Comparison of ENCODE assay signal across 20 cellular contexts in genomic region chr20:10686356-10687169, GRCh38. TPM values are rescaled to one million over a fixed set of nuclear protein-coding genes. Genes with fewer than 3 reads are reported as not detected.
A peak's percentile ranks its signal among the peaks of the same experiment; 100 is the strongest.
DNase-seq lines count a peak whose midpoint lies in the region; ATAC-seq, FAIRE-seq and TF ChIP-seq lines count a peak whose summit lies in the region.
"Had no signal": no experiment of that assay in that cellular context is flagged by ENCODE, and none has a peak within 500 bp of the region (broad histone marks: within the 10 kb centered on the region; RNA-seq: fewer than 3 reads in every experiment).

No MANE protein-coding gene starts in this region.

- H3K23ac ChIP-seq in H9 (ENCODE audit: insufficient read length, low read depth, low read length): no peak overlapping the region

- no peaks in the 10 kb centered on the region for H3K27me3 Mint-ChIP-seq in H9 (ENCODE audit: low read depth)
- peaks cover 10% of the 10 kb centered on the region for H3K27me3 Mint-ChIP-seq in activated CD4-positive, alpha-beta T cell treated with anti-CD3 and anti-CD28 coated beads, Interleukin-2, amount 10 ng/mL, durations not matched to agents 7 days and 5 days

- intact Hi-C loops in K562 (cut with micrococcal nuclease): no loop called here
- intact Hi-C loops in OCI-LY7 (cut with micrococcal nuclease; ENCODE audit: unreplicated experiment): no loop called here

- H4K91ac ChIP-seq in H9 (ENCODE audit: insufficient read length, low read depth, low read length): no peak overlapping the region

- H4K20me1 ChIP-seq in H9 (ENCODE audit: control insufficient read depth, insufficient read depth, insufficient read length): no peaks in the 10 kb centered on the region
- no peaks in the 10 kb centered on the region for H4K20me1 ChIP-seq in K562 (replicated peaks; ENCODE audit: control insufficient read depth, insufficient read depth, low read length)
- H4K20me1 ChIP-seq in OCI-LY7 (ENCODE audit: insufficient read depth, low read length): no peaks in the 10 kb centered on the region

- H3K4me3 ChIP-seq in K562 (no peak overlapping the region), OCI-LY7 (ENCODE audit: low read depth, low read length, poor library complexity, severe bottlenecking) (no peak overlapping the region)

- H2BK5ac ChIP-seq in H9 (ENCODE audit: insufficient read length, low read length): no peak overlapping the region

- H3K23me2 ChIP-seq in H9 (ENCODE audit: insufficient read length, low read depth, low read length, poor library complexity, severe bottlenecking): no peaks in the 10 kb centered on the region

- H2BK15ac ChIP-seq in H9 (ENCODE audit: low read depth, low read length): no peak overlapping the region

- H3K4me3 Mint-ChIP-seq in H9: no peak overlapping the region; a peak in 1 of 5 replicates
- H3K4me3 Mint-ChIP-seq in activated CD4-positive, alpha-beta T cell treated with anti-CD3 and anti-CD28 coated beads, Interleukin-2, amount 10 ng/mL, durations not matched to agents 7 days and 5 days: no peak overlapping the region

- no peaks in the 10 kb centered on the region for H3K36me3 Mint-ChIP-seq in H9 (ENCODE audit: insufficient read depth in 1 of 3, low read depth in 3 of 3)
- H3K36me3 Mint-ChIP-seq in activated CD4-positive, alpha-beta T cell treated with anti-CD3 and anti-CD28 coated beads, Interleukin-2, amount 10 ng/mL, durations not matched to agents 7 days and 5 days (ENCODE audit: low read depth): no peaks in the 10 kb centered on the region

- no peak overlapping the region for H2BK12ac ChIP-seq in H9 (ENCODE audit: insufficient read length, low read depth, low read length)

- no peak for DNase-seq in H9
- no peak for DNase-seq in K562 (ENCODE audit: extremely low read depth in 1 of 4, low spot score in 3 of 4)
- DNase-seq in kidney tubule cell (ENCODE audit: low spot score): peak; percentile 49
- DNase-seq in renal cortical epithelial cell (ENCODE audit: low read depth): peak; percentile 23
- no peak for DNase-seq in activated CD4-positive, alpha-beta T cell treated with anti-CD3 and anti-CD28 coated beads, Interleukin-2, amount 10 ng/mL, durations not matched to agents 7 days and 5 days
- DNase-seq in OCI-LY7 (ENCODE audit: low spot score): no peak
- no peak for DNase-seq in NCI-H187 treated with DMSO at 0.1 percent for 48 hours (lab: John Stamatoyannopoulos, UW)
- DNase-seq: ACHN, AML-193, COR-L47, DMS153, GDM1, NCI-H1417 treated with DMSO at 0.1 percent for 48 hours, NCI-H1930, NCI-H446, OCI-M1, Right ventricle myocardium superior, SW 1271 had no signal

- TF ChIP-seq RAD21 in K562 (CRISPR knock-in tag; conservative IDR thresholded peaks at IDR 0.05 in 1 of 2, IDR thresholded peaks at IDR 0.05 in 1 of 2): no peak

- CTCF ChIA-PET in K562 (lab: Yijun Ruan, JAX; ENCODE audit: low intra/inter-chr PET ratio) (no interaction called here), OCI-LY7 (lab: Charles Lee; ENCODE audit: unreplicated experiment) (no interaction called here)
- CTCF ChIA-PET in activated CD4-positive, alpha-beta T cell treated with anti-CD3 and anti-CD28 coated beads, Interleukin-2, amount 10 ng/mL, durations not matched to agents 7 days and 5 days (lab: Charles Lee): interaction anchor here (0.9 kb wide), 1 partner anchor 24 kb away, joined by 3 read pairs; no protein-coding TSS in a partner anchor

- H3K27ac ChIP-seq in H9 (ENCODE audit: insufficient read length, low read depth, low read length) (no peak overlapping the region), K562 (ENCODE audit: extremely low read depth, low read depth, low read length) (no peak overlapping the region), OCI-LY7 (ENCODE audit: low read depth, low read length, poor library complexity, severe bottlenecking) (no peak overlapping the region)
- H3K27ac ChIP-seq: HL-60 had no signal

- H3K36me3 ChIP-seq in K562 (ENCODE audit: control insufficient read depth, insufficient read depth, low read length) (no peaks in the 10 kb centered on the region), OCI-LY7 (ENCODE audit: insufficient read depth, low read length) (no peaks in the 10 kb centered on the region)

- H2BK20ac ChIP-seq in H9 (ENCODE audit: low read depth, low read length, poor library complexity, severe bottlenecking): no peak overlapping the region

- no peak overlapping the region for H3K4ac ChIP-seq in H9 (ENCODE audit: low read depth, low read length)

- H3K4me1 ChIP-seq in H9 (ENCODE audit: insufficient read depth, low read length): no peaks in the 10 kb centered on the region
- no peaks in the 10 kb centered on the region for H3K4me1 ChIP-seq in K562 (replicated peaks in 1 of 2; ENCODE audit: control insufficient read depth in 2 of 2, insufficient read depth in 2 of 2, low read length in 2 of 2)
- no peaks in the 10 kb centered on the region for H3K4me1 ChIP-seq in OCI-LY7 (ENCODE audit: insufficient read depth, low read length, poor library complexity, severe bottlenecking)

- H4K8ac ChIP-seq in H9 (replicated peaks; ENCODE audit: insufficient read length, low read depth, low read length): no peak overlapping the region

- no peaks in the 10 kb centered on the region for H3K9me3 Mint-ChIP-seq in H9
- no peaks in the 10 kb centered on the region for H3K9me3 Mint-ChIP-seq in activated CD4-positive, alpha-beta T cell treated with anti-CD3 and anti-CD28 coated beads, Interleukin-2, amount 10 ng/mL, durations not matched to agents 7 days and 5 days

- no peak for FAIRE-seq in K562 (lab: Jason Lieb, UNC)

- no peak overlapping the region for H3T11ph ChIP-seq in H9 (ENCODE audit: low read length)

- no peak overlapping the region for H3K9ac ChIP-seq in H9 (ENCODE audit: extremely low read depth, insufficient read length, low read length)
- no peak overlapping the region for H3K9ac ChIP-seq in K562 (ENCODE audit: insufficient read depth in 1 of 2, low read depth in 2 of 2, low read length in 2 of 2)

- no peak overlapping the region for H3K56ac ChIP-seq in H9 (ENCODE audit: insufficient read length, low read depth, low read length)

- H3K4me2 ChIP-seq in H9 (ENCODE audit: insufficient read depth, insufficient read length, low read length) (no peak overlapping the region), K562 (ENCODE audit: insufficient read depth, low read length) (no peak overlapping the region), OCI-LY7 (ENCODE audit: low read length) (no peak overlapping the region)

- TF ChIP-seq CTCF in H9 (conservative IDR thresholded peaks at IDR 0.05) (0 out of 3 replicates have a peak, but pooled peaks have one; percentile 14), K562 (IDR thresholded peaks at IDR 0.05 in 2 of 3, conservative IDR thresholded peaks at IDR 0.05 in 1 of 3; ENCODE audit: insufficient read depth in 2 of 3, low read depth in 1 of 3, low read length in 3 of 3) (no peak), OCI-LY7 (conservative IDR thresholded peaks at IDR 0.05; ENCODE audit: low read length) (no peak)

- H2AK5ac ChIP-seq in H9 (ENCODE audit: insufficient read length, low read length): no peak overlapping the region

- H3K18ac ChIP-seq in H9 (ENCODE audit: insufficient read length, low read depth, low read length): no peak overlapping the region

- ATAC-seq in K562 (no peak), GM18870 (IDR thresholded peaks at IDR 0.05; ENCODE audit: unreplicated experiment) (no peak)

- H3K9me3 ChIP-seq in H9 (ENCODE audit: control insufficient read depth, low read depth, low read length) (no peaks in the 10 kb centered on the region), K562 (replicated peaks; ENCODE audit: control insufficient read depth, insufficient read depth, low read depth, low read length) (no peaks in the 10 kb centered on the region), OCI-LY7 (ENCODE audit: low read length) (no peaks in the 10 kb centered on the region)

- WGBS in H9 (ENCODE audit: extremely low coverage, insufficient read length, low lambda C conversion rate): no CpG with 5 or more reads among the region's 14 CpGs
- WGBS in K562 (ENCODE audit: insufficient coverage, low coverage, missing lambda C conversion rate): 0% methylated on average over 11 of the region's 14 CpGs

- no peak overlapping the region for H4K5ac ChIP-seq in H9 (ENCODE audit: insufficient read length, low read depth, low read length)

- H3K14ac ChIP-seq in H9 (ENCODE audit: insufficient read depth, low read length): no peak overlapping the region

- no peaks in the 10 kb centered on the region for H3K9me1 ChIP-seq in K562 (ENCODE audit: control insufficient read depth, insufficient read depth, low read length)

- POLR2A ChIA-PET in K562 (lab: Yijun Ruan, JAX) (interaction anchor here (0.7 to 1.0 kb wide), 3 partner anchors 10 to 1583 kb away, joined by 3 to 6 read pairs (median 3); no protein-coding TSS in a partner anchor), OCI-LY7 (lab: Charles Lee) (interaction anchor here (0.6 to 0.9 kb wide), 2 partner anchors 8 to 176 kb away, joined by 3 read pairs; no protein-coding TSS in a partner anchor)
- POLR2A ChIA-PET in activated CD4-positive, alpha-beta T cell treated with anti-CD3 and anti-CD28 coated beads, Interleukin-2, amount 10 ng/mL, durations not matched to agents 7 days and 5 days (lab: Charles Lee): no interaction called here

- H2AFZ ChIP-seq in H9 (ENCODE audit: low read length) (no peak overlapping the region), K562 (ENCODE audit: low read depth, low read length) (no peak overlapping the region), OCI-LY7 (ENCODE audit: low read length) (no peak overlapping the region)

- H3K27ac Mint-ChIP-seq in H9: no peak overlapping the region
- H3K27ac Mint-ChIP-seq in activated CD4-positive, alpha-beta T cell treated with anti-CD3 and anti-CD28 coated beads, Interleukin-2, amount 10 ng/mL, durations not matched to agents 7 days and 5 days: no peak overlapping the region

- H3K79me2 ChIP-seq in H9 (ENCODE audit: insufficient read depth, low read length): no peaks in the 10 kb centered on the region
- no peaks in the 10 kb centered on the region for H3K79me2 ChIP-seq in K562 (ENCODE audit: control insufficient read depth, insufficient read depth, low read length)
- no peaks in the 10 kb centered on the region for H3K79me2 ChIP-seq in OCI-LY7 (ENCODE audit: insufficient read depth, low read depth, low read length)

- BruUV-seq in K562 (replicated peaks; lab: Mats Ljungman, UMichigan) (no TSS peak), OCI-LY7 (replicated peaks; lab: Mats Ljungman, UMichigan) (no TSS peak)

- H3K4me1 Mint-ChIP-seq in H9: peaks cover 9 to 16% of the 10 kb centered on the region in 2 experiments
- no peaks in the 10 kb centered on the region for H3K4me1 Mint-ChIP-seq in activated CD4-positive, alpha-beta T cell treated with anti-CD3 and anti-CD28 coated beads, Interleukin-2, amount 10 ng/mL, durations not matched to agents 7 days and 5 days

- no peaks in the 10 kb centered on the region for H3K27me3 ChIP-seq in H9 (ENCODE audit: insufficient read depth, low read length)
- H3K27me3 ChIP-seq in K562 (ENCODE audit: control insufficient read depth in 2 of 2, insufficient read depth in 2 of 2, low read length in 2 of 2): no peaks in the 10 kb centered on the region; a peak in 1 of 5 replicates

- H3K79me1 ChIP-seq in H9 (ENCODE audit: insufficient read depth, low read depth, low read length, poor library complexity, severe bottlenecking): no peaks in the 10 kb centered on the region

- no peaks in the 10 kb centered on the region for H3K9me2 ChIP-seq in OCI-LY7 (ENCODE audit: insufficient read depth, low read length)

- TF ChIP-seq EP300 in K562 (IDR thresholded peaks at IDR 0.05; ENCODE audit: low read length): no peak

- in situ Hi-C loops in K562 (cut with MboI): no loop called here

- TF ChIP-seq POLR2A in K562 (conservative IDR thresholded peaks at IDR 0.05): no peak

- H2BK120ac ChIP-seq in H9 (ENCODE audit: low read depth, low read length, poor library complexity, severe bottlenecking): no peak overlapping the region

RNA-seq across cellular contexts. Expression of gene JAG1, which starts 12.8 kb away (rescaled TPM):
- total RNA-seq in H9 (2021): 54.0 and 58.1 TPM in 2 replicates
- total RNA-seq in K562 (2011; cell fraction: chromatin; rRNA removed; ENCODE audit: low replicate concordance): 0.62 and 1.1 TPM in 2 replicates
- total RNA-seq in K562 (2011; cell fraction: nucleolus; rRNA removed): 1.2 and 1.3 TPM in 2 replicates
- 0.23 and 0.44 TPM in 2 replicates for total RNA-seq in K562 (2011; cell fraction: nucleoplasm; rRNA removed)
- total RNA-seq in K562 (2014; rRNA removed): 0.09 and 0.94 TPM in 2 replicates
- 0.07 and 0.19 TPM in 2 replicates for total RNA-seq in K562 (2014; rRNA removed; fragmentation: Illumina TruSeq; extraction: Trizol)
- total RNA-seq in K562 (2015; rRNA removed; fragmentation: Illumina TruSeq; extraction: Trizol): 0.04 and 0.14 TPM in 2 replicates
- 0.36 and 0.40 TPM in 2 replicates for total RNA-seq in K562 (2021)
- 0.06 and 0.16 TPM in 2 replicates for polyA plus RNA-seq in K562 (2011; rRNA removed)
- polyA plus RNA-seq in K562 (2011; cell fraction: cytosol; rRNA removed): 0.03 and 0.09 TPM in 2 replicates
- polyA plus RNA-seq in K562 (2011; cell fraction: nucleus; rRNA removed): 0.51 and 0.91 TPM in 2 replicates
- polyA plus RNA-seq in K562 (2012): 0.09 and 0.24 TPM in 2 replicates
- 0.07 and 0.12 TPM in 2 replicates for polyA plus RNA-seq in K562 (2014; fragmentation: Illumina TruSeq; extraction: Trizol)
- under 1 TPM; 0.04 TPM for polyA plus RNA-seq in K562 (2014; fragmentation: Nextera tagmentation; extraction: Ambion mirVana)
- polyA plus RNA-seq in K562 (2014; rRNA removed): 0.11 and 0.12 TPM in 2 replicates
- 0.39 and 0.63 TPM in 2 replicates for polyA minus RNA-seq in K562 (2011; rRNA and poly(A)+ RNA removed)
- 0.46 and 0.57 TPM in 2 replicates for polyA minus RNA-seq in K562 (2011; cell fraction: cytosol; rRNA and poly(A)+ RNA removed)
- polyA minus RNA-seq in K562 (2011; cell fraction: nucleus; rRNA and poly(A)+ RNA removed): 0.13 and 1.2 TPM in 2 replicates
- 51.0 and 53.3 TPM in 2 replicates for total RNA-seq in renal cortical epithelial cell
- under 1 TPM in 1 of 2 experiments, not detected in 1; 0.15 TPM for total RNA-seq in activated CD4-positive, alpha-beta T cell treated with anti-CD3 and anti-CD28 coated beads, Interleukin-2, amount 10 ng/mL, durations not matched to agents 7 days and 5 days
- 0.28 and 0.32 TPM in 2 replicates for total RNA-seq in OCI-LY7 (2014; rRNA removed; shearing (Covaris generic))
- total RNA-seq in OCI-LY7 (2022): 0.67 and 1.7 TPM in 2 replicates

Comparison
In these comparisons a context has a peak if more than half of its experiments do, and no peak if none do; other contexts are left out.
1. DNase-seq: peak in kidney tubule cell (single experiment) and renal cortical epithelial cell (single experiment); none in H9 (single experiment), K562 (0 of 4), activated CD4-positive, alpha-beta T cell treated with anti-CD3 and anti-CD28 coated beads, Interleukin-2, amount 10 ng/mL, durations not matched to agents 7 days and 5 days (single experiment), OCI-LY7 (single experiment) and NCI-H187 treated with DMSO at 0.1 percent for 48 hours (single experiment).
2. RNA of gene JAG1, which starts 12.8 kb away (total RNA-seq): 54.0 to 58.1 TPM in H9 and 51.0 to 53.3 TPM in renal cortical epithelial cell; 0.28 to 1.7 TPM in OCI-LY7, 0.15 TPM in activated CD4-positive, alpha-beta T cell treated with anti-CD3 and anti-CD28 coated beads, Interleukin-2, amount 10 ng/mL, durations not matched to agents 7 days and 5 days and 0.04 to 1.3 TPM in K562; every median in the first group is over 10 times any median in the second.